In genomic region chr15:41284425-41285177, GRCh38 we compare ENCODE assay signal across 8 cellular contexts. TPM values are rescaled to one million over a fixed set of nuclear protein-coding genes. Genes with fewer than 3 reads are reported as not detected.
DNase-seq lines count a peak whose midpoint lies in the region; ATAC-seq and TF ChIP-seq lines count a peak whose summit lies in the region.

No MANE protein-coding gene starts in this region.

- H3K9me3 Mint-ChIP-seq in GM23338 (no peaks in the 10 kb centered on the region; the same call in 2 of the 3 replicates), neural crest cell (no peaks in the 10 kb centered on the region)

- no peaks in the 10 kb centered on the region for H3K9me2 ChIP-seq in GM23338 (ENCODE audit: insufficient read depth)

- H3K4me1 Mint-ChIP-seq in GM23338: peaks cover 29% of the 10 kb centered on the region
- peaks cover 44% of the 10 kb centered on the region for H3K4me1 Mint-ChIP-seq in neural crest cell

- peak overlapping the region; percentile 91 for H3K4me2 ChIP-seq in GM23338

- peak overlapping the region; percentile 73 for H3K27ac ChIP-seq in GM23338 (ENCODE audit: low read depth)

- peaks cover 3% of the 10 kb centered on the region; the same call in 1 of the 2 replicates for H3F3A ChIP-seq in GM23338 (replicated peaks; ENCODE audit: low read depth)

- peaks cover 52% of the 10 kb centered on the region for H3K36me3 Mint-ChIP-seq in GM23338 (ENCODE audit: low read depth)
- peaks cover 25% of the 10 kb centered on the region for H3K36me3 Mint-ChIP-seq in neural crest cell (ENCODE audit: low read depth)

- H3K27ac Mint-ChIP-seq in GM23338 (peak overlapping the region; percentile 95), neural crest cell (ENCODE audit: unreplicated experiment) (peak overlapping the region; percentile 98)

- ATAC-seq in GM23338 (no peak; the same call in 2 of the 3 replicates), GM18519 (IDR thresholded peaks at IDR 0.05; ENCODE audit: low FRiP score, unreplicated experiment) (no peak)

- no peak overlapping the region for H2AFZ ChIP-seq in GM23338

- H3K27me3 ChIP-seq in GM23338 (ENCODE audit: insufficient read depth): no peaks in the 10 kb centered on the region

- H3K4me3 ChIP-seq in GM23338 (peak overlapping the region; percentile 80), fibroblast of pulmonary artery (replicated peaks; ENCODE audit: low read depth, low read length) (peak overlapping the region; percentile 97)

- peaks cover 47% of the 10 kb centered on the region for H3K79me2 ChIP-seq in GM23338 (replicated peaks; ENCODE audit: insufficient read depth)

- TF ChIP-seq CTCF in GM23338 (conservative IDR thresholded peaks at IDR 0.05; ENCODE audit: low read depth in 2 of 2) (no peak), fibroblast of pulmonary artery (IDR thresholded peaks at IDR 0.05; ENCODE audit: low read length, missing control alignments) (no peak), neural crest cell (conservative IDR thresholded peaks at IDR 0.05) (no peak)

- DNase-seq in AG20443 (ENCODE audit: low spot score): peak; percentile 14
- peak; percentile 18 for DNase-seq in GM23338 (ENCODE audit: low spot score)
- peak; percentile 39 for DNase-seq in UCSD-AML1 (lab: John Stamatoyannopoulos, UW; ENCODE audit: unreplicated experiment)
- peak; percentile 25 for DNase-seq in fibroblast of pulmonary artery (ENCODE audit: low read depth)
- no peak for DNase-seq in neural crest cell (ENCODE audit: low read depth, low spot score)
- no peak for DNase-seq in GDM1 (lab: John Stamatoyannopoulos, UW)
- no peak for DNase-seq in NK-92 (lab: John Stamatoyannopoulos, UW; ENCODE audit: unreplicated experiment)

- H3K36me3 ChIP-seq in GM23338 (ENCODE audit: insufficient read depth): peaks cover 42% of the 10 kb centered on the region

- H3K4me3 Mint-ChIP-seq in GM23338: peak overlapping the region; percentile 98
- peak overlapping the region; percentile 90 for H3K4me3 Mint-ChIP-seq in neural crest cell

- H3K4me1 ChIP-seq in GM23338 (ENCODE audit: insufficient read depth): peaks cover 9% of the 10 kb centered on the region; the same call in 1 of the 2 replicates

- H3K27me3 Mint-ChIP-seq in GM23338 (ENCODE audit: insufficient read depth, low read depth, poor library complexity) (peaks cover 14% of the 10 kb centered on the region), neural crest cell (ENCODE audit: low read depth) (no peaks in the 10 kb centered on the region)

- H4K20me1 ChIP-seq in GM23338 (replicated peaks; ENCODE audit: insufficient read depth): peaks cover 26% of the 10 kb centered on the region

TF ChIP-seq in GM23338, 12 proteins besides CTCF, POLR2A, EP300 and RAD21 (continues in another document):
- TF ChIP-seq STAT1 (IDR thresholded peaks at IDR 0.05; ENCODE audit: unreplicated experiment) (no peak), EZH2phosphoT487 (IDR thresholded peaks at IDR 0.05; ENCODE audit: unreplicated experiment) (no peak), REST (IDR thresholded peaks at IDR 0.05; ENCODE audit: unreplicated experiment) (no peak), POLR2AphosphoS5 (IDR thresholded peaks at IDR 0.05; ENCODE audit: low read depth) (no peak), ZNF331 (CRISPR knock-in tag; IDR thresholded peaks at IDR 0.05; ENCODE audit: low read depth) (no peak), ETS1 (IDR thresholded peaks at IDR 0.05) (no peak), JUNB (IDR thresholded peaks at IDR 0.05; ENCODE audit: unreplicated experiment) (no peak)

RNA-seq across cellular contexts. Expression of gene OIP5, which starts 47.8 kb away (rescaled TPM):
- 53.1 and 61.1 TPM in 2 replicates for total RNA-seq in GM23338 (2014; rRNA removed; shearing (Covaris generic))
- polyA plus RNA-seq in GM23338 (2016; fragmentation: Nextera tagmentation; extraction: Ambion mirVana): 60.0 and 71.7 TPM in 2 replicates
- 25.2 and 26.9 TPM in 2 replicates for total RNA-seq in neural crest cell

RNA-seq across cellular contexts. Expression of gene NUSAP1, which starts 48.1 kb away (rescaled TPM):
- total RNA-seq in GM23338 (2014; rRNA removed; shearing (Covaris generic)): 126 and 150 TPM in 2 replicates
- 260 and 272 TPM in 2 replicates for polyA plus RNA-seq in GM23338 (2016; fragmentation: Nextera tagmentation; extraction: Ambion mirVana)
- total RNA-seq in neural crest cell: 159 and 175 TPM in 2 replicates

RNA-seq across cellular contexts. Expression of gene CHP1, which starts 53.5 kb away (rescaled TPM):
- total RNA-seq in GM23338 (2014; rRNA removed; shearing (Covaris generic)): 109 and 134 TPM in 2 replicates
- 59.6 and 62.3 TPM in 2 replicates for polyA plus RNA-seq in GM23338 (2016; fragmentation: Nextera tagmentation; extraction: Ambion mirVana)
- 72.7 and 76.3 TPM in 2 replicates for total RNA-seq in neural crest cell

RNA-seq across cellular contexts. Expression of gene EXD1, which starts 54.0 kb away (rescaled TPM):
- 0.07 TPM in 1 of 2 replicates, not detected in the other for total RNA-seq in GM23338 (2014; rRNA removed; shearing (Covaris generic))
- polyA plus RNA-seq in GM23338 (2016; fragmentation: Nextera tagmentation; extraction: Ambion mirVana): not detected in 2 replicates
- not detected in 2 replicates for total RNA-seq in neural crest cell

Comparison
In these comparisons a context has a peak if more than half of its experiments do, and no peak if none do; other contexts are left out.
1. DNase-seq: peak in AG20443 (single experiment), GM23338 (single experiment), UCSD-AML1 (single experiment) and fibroblast of pulmonary artery (single experiment); none in neural crest cell (single experiment), GDM1 (single experiment) and NK-92 (single experiment).